1 cellular context compared by ENCODE assay signal in genomic region chr16:1145383-1146100, GRCh38.
TF ChIP-seq lines count a peak whose summit lies in the region.

No MANE protein-coding gene starts in this region.

TF ChIP-seq in GM23338, 12 proteins besides CTCF, POLR2A, EP300 and RAD21 (continued from another document):
- TF ChIP-seq ZNF462 (CRISPR knock-in tag; IDR thresholded peaks at IDR 0.05): no peak
- TF ChIP-seq REST (IDR thresholded peaks at IDR 0.05; ENCODE audit: unreplicated experiment): no peak
- TF ChIP-seq CREB1 (CRISPR knock-in tag; IDR thresholded peaks at IDR 0.05; ENCODE audit: low read depth): no peak
- TF ChIP-seq NANOG (IDR thresholded peaks at IDR 0.05; ENCODE audit: borderline replicate concordance): no peak
- TF ChIP-seq ZNF331 (CRISPR knock-in tag; IDR thresholded peaks at IDR 0.05; ENCODE audit: low read depth): no peak
